ENCODE assay signal across 1 cellular context in genomic region chr17:79294459-79295071, GRCh38.
TF ChIP-seq lines count a peak whose summit lies in the region.

No MANE protein-coding gene starts in this region.

TF ChIP-seq in HEK293, 187 proteins besides CTCF, POLR2A, EP300 and RAD21 (continued from another document and continues in another):
- TF ChIP-seq ZNF24 (tag by site-specific recombination; IDR thresholded peaks at IDR 0.05) (no peak), ZSCAN16 (tag by site-specific recombination; IDR thresholded peaks at IDR 0.05) (no peak), HOXD13 (CRISPR knock-in tag; IDR thresholded peaks at IDR 0.05; ENCODE audit: borderline replicate concordance) (peak; percentile 59; the same call in 1 of the 2 replicates), ZNF561 (tag by site-specific recombination; IDR thresholded peaks at IDR 0.05; ENCODE audit: borderline replicate concordance) (0 out of 2 replicates have a peak, but pooled peaks have one; percentile 47), ZNF544 (tag by site-specific recombination; IDR thresholded peaks at IDR 0.05) (no peak), RBAK (tag by site-specific recombination; IDR thresholded peaks at IDR 0.05) (no peak), ZBTB48 (tag by site-specific recombination; IDR thresholded peaks at IDR 0.05) (no peak), ZNF10 (tag by site-specific recombination; IDR thresholded peaks at IDR 0.05) (no peak), ZNF600 (tag by site-specific recombination; IDR thresholded peaks at IDR 0.05) (0 out of 2 replicates have a peak, but pooled peaks have one; percentile 41), TCF7L2 (IDR thresholded peaks at IDR 0.05; ENCODE audit: borderline replicate concordance, low read depth, low read length) (no peak), ZNF626 (tag by site-specific recombination; IDR thresholded peaks at IDR 0.05) (no peak), INSM2 (tag by site-specific recombination; IDR thresholded peaks at IDR 0.05) (no peak), ZNF280C (tag by site-specific recombination; IDR thresholded peaks at IDR 0.05) (no peak), ZSCAN5A (tag by site-specific recombination; IDR thresholded peaks at IDR 0.05) (no peak), ZNF157 (tag by site-specific recombination; IDR thresholded peaks at IDR 0.05) (no peak), MZF1 (tag by site-specific recombination; IDR thresholded peaks at IDR 0.05; ENCODE audit: borderline replicate concordance) (no peak), ZNF2 (tag by site-specific recombination; IDR thresholded peaks at IDR 0.05) (0 out of 2 replicates have a peak, but pooled peaks have one; percentile 24), ZNF548 (tag by site-specific recombination; IDR thresholded peaks at IDR 0.05) (no peak), MYNN (tag by site-specific recombination; IDR thresholded peaks at IDR 0.05; ENCODE audit: borderline replicate concordance) (no peak), ZNF37A (tag by site-specific recombination; IDR thresholded peaks at IDR 0.05) (no peak), ZNF366 (tag by site-specific recombination; conservative IDR thresholded peaks at IDR 0.05) (peak; percentile 45), BCL11A (tag by site-specific recombination; IDR thresholded peaks at IDR 0.05; ENCODE audit: low read depth) (no peak), ZNF121 (tag by site-specific recombination; IDR thresholded peaks at IDR 0.05) (no peak), ZNF596 (tag by site-specific recombination; IDR thresholded peaks at IDR 0.05) (no peak), ZNF416 (tag by site-specific recombination; IDR thresholded peaks at IDR 0.05) (no peak), KLF17 (tag by site-specific recombination; IDR thresholded peaks at IDR 0.05) (0 out of 2 replicates have a peak, but pooled peaks have one; percentile 47), ZNF274 (IDR thresholded peaks at IDR 0.05; ENCODE audit: low read length) (no peak), ZNF274 (tag by site-specific recombination; IDR thresholded peaks at IDR 0.05; ENCODE audit: borderline replicate concordance) (no peak), ZBTB10 (tag by site-specific recombination; IDR thresholded peaks at IDR 0.05) (no peak), ZNF830 (tag by site-specific recombination; IDR thresholded peaks at IDR 0.05; ENCODE audit: low read depth) (no peak), ZSCAN4 (tag by site-specific recombination; IDR thresholded peaks at IDR 0.05) (no peak), ZNF664 (tag by site-specific recombination; IDR thresholded peaks at IDR 0.05) (no peak), ZNF623 (tag by site-specific recombination; IDR thresholded peaks at IDR 0.05) (no peak), ZNF223 (tag by site-specific recombination; IDR thresholded peaks at IDR 0.05) (no peak), ZNF335 (tag by site-specific recombination; conservative IDR thresholded peaks at IDR 0.05) (no peak), ZNF558 (tag by site-specific recombination; IDR thresholded peaks at IDR 0.05) (no peak), ZNF19 (tag by site-specific recombination; IDR thresholded peaks at IDR 0.05; ENCODE audit: low read depth) (no peak), ZNF529 (tag by site-specific recombination; IDR thresholded peaks at IDR 0.05; ENCODE audit: insufficient replicate concordance) (no peak)
- TF ChIP-seq, protein P1, sequence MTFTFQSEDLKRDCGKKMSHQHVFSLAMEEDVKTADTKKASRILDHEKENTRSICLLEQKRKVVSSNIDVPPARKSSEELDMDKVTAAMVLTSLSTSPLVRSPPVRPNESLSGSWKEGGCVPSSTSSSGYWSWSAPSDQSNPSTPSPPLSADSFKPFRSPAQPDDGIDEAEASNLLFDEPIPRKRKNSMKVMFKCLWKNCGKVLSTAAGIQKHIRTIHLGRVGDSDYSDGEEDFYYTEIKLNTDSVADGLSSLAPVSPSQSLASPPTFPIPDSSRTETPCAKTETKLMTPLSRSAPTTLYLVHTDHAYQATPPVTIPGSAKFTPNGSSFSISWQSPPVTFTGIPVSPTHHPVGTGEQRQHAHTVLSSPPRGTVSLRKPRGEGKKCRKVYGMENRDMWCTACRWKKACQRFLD (tag by site-specific recombination; IDR thresholded peaks at IDR 0.05): no peak
- TF ChIP-seq, protein P2, sequence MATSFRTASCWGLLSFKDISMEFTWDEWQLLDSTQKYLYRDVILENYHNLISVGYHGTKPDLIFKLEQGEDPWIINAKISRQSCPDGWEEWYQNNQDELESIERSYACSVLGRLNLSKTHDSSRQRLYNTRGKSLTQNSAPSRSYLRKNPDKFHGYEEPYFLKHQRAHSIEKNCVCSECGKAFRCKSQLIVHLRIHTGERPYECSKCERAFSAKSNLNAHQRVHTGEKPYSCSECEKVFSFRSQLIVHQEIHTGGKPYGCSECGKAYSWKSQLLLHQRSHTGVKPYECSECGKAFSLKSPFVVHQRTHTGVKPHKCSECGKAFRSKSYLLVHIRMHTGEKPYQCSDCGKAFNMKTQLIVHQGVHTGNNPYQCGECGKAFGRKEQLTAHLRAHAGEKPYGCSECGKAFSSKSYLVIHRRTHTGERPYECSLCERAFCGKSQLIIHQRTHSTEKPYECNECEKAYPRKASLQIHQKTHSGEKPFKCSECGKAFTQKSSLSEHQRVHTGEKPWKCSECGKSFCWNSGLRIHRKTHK (tag by site-specific recombination; IDR thresholded peaks at IDR 0.05): no peak
- TF ChIP-seq, protein P3, sequence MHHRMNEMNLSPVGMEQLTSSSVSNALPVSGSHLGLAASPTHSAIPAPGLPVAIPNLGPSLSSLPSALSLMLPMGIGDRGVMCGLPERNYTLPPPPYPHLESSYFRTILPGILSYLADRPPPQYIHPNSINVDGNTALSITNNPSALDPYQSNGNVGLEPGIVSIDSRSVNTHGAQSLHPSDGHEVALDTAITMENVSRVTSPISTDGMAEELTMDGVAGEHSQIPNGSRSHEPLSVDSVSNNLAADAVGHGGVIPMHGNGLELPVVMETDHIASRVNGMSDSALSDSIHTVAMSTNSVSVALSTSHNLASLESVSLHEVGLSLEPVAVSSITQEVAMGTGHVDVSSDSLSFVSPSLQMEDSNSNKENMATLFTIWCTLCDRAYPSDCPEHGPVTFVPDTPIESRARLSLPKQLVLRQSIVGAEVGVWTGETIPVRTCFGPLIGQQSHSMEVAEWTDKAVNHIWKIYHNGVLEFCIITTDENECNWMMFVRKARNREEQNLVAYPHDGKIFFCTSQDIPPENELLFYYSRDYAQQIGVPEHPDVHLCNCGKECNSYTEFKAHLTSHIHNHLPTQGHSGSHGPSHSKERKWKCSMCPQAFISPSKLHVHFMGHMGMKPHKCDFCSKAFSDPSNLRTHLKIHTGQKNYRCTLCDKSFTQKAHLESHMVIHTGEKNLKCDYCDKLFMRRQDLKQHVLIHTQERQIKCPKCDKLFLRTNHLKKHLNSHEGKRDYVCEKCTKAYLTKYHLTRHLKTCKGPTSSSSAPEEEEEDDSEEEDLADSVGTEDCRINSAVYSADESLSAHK (tag by site-specific recombination; IDR thresholded peaks at IDR 0.05): no peak
- TF ChIP-seq, protein P4, sequence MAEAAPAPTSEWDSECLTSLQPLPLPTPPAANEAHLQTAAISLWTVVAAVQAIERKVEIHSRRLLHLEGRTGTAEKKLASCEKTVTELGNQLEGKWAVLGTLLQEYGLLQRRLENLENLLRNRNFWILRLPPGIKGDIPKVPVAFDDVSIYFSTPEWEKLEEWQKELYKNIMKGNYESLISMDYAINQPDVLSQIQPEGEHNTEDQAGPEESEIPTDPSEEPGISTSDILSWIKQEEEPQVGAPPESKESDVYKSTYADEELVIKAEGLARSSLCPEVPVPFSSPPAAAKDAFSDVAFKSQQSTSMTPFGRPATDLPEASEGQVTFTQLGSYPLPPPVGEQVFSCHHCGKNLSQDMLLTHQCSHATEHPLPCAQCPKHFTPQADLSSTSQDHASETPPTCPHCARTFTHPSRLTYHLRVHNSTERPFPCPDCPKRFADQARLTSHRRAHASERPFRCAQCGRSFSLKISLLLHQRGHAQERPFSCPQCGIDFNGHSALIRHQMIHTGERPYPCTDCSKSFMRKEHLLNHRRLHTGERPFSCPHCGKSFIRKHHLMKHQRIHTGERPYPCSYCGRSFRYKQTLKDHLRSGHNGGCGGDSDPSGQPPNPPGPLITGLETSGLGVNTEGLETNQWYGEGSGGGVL (tag by site-specific recombination; IDR thresholded peaks at IDR 0.05): no peak
- TF ChIP-seq, protein P5, sequence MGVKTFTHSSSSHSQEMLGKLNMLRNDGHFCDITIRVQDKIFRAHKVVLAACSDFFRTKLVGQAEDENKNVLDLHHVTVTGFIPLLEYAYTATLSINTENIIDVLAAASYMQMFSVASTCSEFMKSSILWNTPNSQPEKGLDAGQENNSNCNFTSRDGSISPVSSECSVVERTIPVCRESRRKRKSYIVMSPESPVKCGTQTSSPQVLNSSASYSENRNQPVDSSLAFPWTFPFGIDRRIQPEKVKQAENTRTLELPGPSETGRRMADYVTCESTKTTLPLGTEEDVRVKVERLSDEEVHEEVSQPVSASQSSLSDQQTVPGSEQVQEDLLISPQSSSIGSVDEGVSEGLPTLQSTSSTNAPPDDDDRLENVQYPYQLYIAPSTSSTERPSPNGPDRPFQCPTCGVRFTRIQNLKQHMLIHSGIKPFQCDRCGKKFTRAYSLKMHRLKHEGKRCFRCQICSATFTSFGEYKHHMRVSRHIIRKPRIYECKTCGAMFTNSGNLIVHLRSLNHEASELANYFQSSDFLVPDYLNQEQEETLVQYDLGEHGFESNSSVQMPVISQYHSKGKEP (tag by site-specific recombination; IDR thresholded peaks at IDR 0.05): no peak
